Comparison of ENCODE assay signal across 1 cellular context in genomic region chr19:51389143-51389542, GRCh38.
TF ChIP-seq lines count a peak whose summit lies in the region.

No MANE protein-coding gene starts in this region.

TF ChIP-seq in K562, 482 proteins besides CTCF, POLR2A, EP300 and RAD21:
- TF ChIP-seq XRCC4 (IDR thresholded peaks at IDR 0.05; ENCODE audit: extremely low read depth, insufficient read depth, insufficient read length) (no peak), ELF2 (CRISPR knock-in tag; IDR thresholded peaks at IDR 0.05) (no peak), ZNF324 (CRISPR knock-in tag; IDR thresholded peaks at IDR 0.05) (no peak), POLR2G (IDR thresholded peaks at IDR 0.05; ENCODE audit: low read depth, low read length) (peak; percentile 35; the same call in 1 of the 2 replicates), TFE3 (CRISPR knock-in tag; IDR thresholded peaks at IDR 0.05) (no peak), CUX1 (CRISPR knock-in tag; IDR thresholded peaks at IDR 0.05) (no peak)
